8 cellular contexts compared by ENCODE assay signal in the genomic region with DNA sequence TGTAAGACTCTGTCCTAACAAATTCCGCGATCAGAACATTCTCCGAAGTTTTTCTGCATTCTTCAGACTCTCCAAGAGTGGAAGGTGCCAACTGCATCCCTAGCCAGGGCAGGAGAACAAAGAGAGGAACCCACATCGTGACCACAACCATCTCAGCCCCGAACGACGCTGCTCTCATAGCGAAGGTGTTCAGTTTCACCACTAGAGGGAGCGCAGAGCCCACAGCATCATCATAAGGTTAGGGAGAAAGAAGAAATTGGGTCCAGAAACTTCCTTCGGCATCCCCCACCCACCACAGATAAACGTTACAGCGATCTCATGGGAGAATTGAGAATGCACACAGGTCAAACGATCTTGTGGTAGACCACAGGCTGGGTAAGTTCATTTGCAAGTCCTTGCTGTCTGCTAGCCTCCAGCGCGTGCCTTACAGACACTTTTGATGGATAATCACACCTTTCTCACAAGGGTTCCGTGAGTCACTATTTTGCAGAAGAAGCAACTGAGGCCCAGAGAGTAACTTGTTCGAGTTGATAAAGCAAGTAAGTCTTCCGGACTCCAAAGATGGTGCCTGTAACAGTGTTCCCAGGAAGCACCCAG. TPM values are rescaled to one million over a fixed set of nuclear protein-coding genes. Genes with fewer than 3 reads are reported as not detected.
DNase-seq lines count a peak whose midpoint lies in the region; ATAC-seq lines count a peak whose summit lies in the region.

No MANE protein-coding gene starts in this region.

- intact Hi-C loops in left colon (cut with DNase I, micrococcal nuclease) = loop anchor here in 1 of 2 donors (5.0 kb wide), 1 partner anchor 567 kb away; no protein-coding TSS in a partner anchor

- ATAC-seq in HG02973 (IDR thresholded peaks at IDR 0.05; ENCODE audit: unreplicated experiment) = peak; percentile 54
- ATAC-seq in left colon = peak; percentile 87
- no peak for ATAC-seq in HG03469 (IDR thresholded peaks at IDR 0.05; ENCODE audit: unreplicated experiment)

- peak; percentile 36 for DNase-seq in DMS 273 treated with DMSO at 0.1 percent for 48 hours (lab: John Stamatoyannopoulos, UW)
- DNase-seq in NCI-H345 (lab: John Stamatoyannopoulos, UW) = peak; percentile 86
- peak; percentile 29 for DNase-seq in activated CD4-positive, alpha-beta T cell treated with anti-CD3 and anti-CD28 coated beads for 1 hour
- peak; percentile 73 for DNase-seq in cerebellar cortex (ENCODE audit: low spot score)
- peak; percentile 32 to 55 for DNase-seq in left colon
- DNase-seq in stimulated activated CD4-positive, alpha-beta T cell treated with anti-CD3 and anti-CD28 coated beads, Interleukin-4, amount 100 ng/mL, for 48 hours (ENCODE audit: low read depth in 2 of 2) = peak; percentile 38 to 45

RNA-seq across cellular contexts. Expression of gene ARL4C, which starts 53.7 kb away (rescaled TPM):
- total RNA-seq in left colon = 1 to 10 TPM; 3.4 to 8.3 TPM

Comparison
In these comparisons a context has a peak if more than half of its experiments do, and no peak if none do; other contexts are left out.
1. DNase-seq: peak in every context shown above with its lines; median percentile 86 in NCI-H345; 73 in cerebellar cortex; 44 in left colon; 42 in stimulated activated CD4-positive, alpha-beta T cell treated with anti-CD3 and anti-CD28 coated beads, Interleukin-4, amount 100 ng/mL, for 48 hours; 36 in DMS 273 treated with DMSO at 0.1 percent for 48 hours; 29 in activated CD4-positive, alpha-beta T cell treated with anti-CD3 and anti-CD28 coated beads for 1 hour.